Comparison of ENCODE assay signal across 9 cellular contexts in the genomic region with DNA sequence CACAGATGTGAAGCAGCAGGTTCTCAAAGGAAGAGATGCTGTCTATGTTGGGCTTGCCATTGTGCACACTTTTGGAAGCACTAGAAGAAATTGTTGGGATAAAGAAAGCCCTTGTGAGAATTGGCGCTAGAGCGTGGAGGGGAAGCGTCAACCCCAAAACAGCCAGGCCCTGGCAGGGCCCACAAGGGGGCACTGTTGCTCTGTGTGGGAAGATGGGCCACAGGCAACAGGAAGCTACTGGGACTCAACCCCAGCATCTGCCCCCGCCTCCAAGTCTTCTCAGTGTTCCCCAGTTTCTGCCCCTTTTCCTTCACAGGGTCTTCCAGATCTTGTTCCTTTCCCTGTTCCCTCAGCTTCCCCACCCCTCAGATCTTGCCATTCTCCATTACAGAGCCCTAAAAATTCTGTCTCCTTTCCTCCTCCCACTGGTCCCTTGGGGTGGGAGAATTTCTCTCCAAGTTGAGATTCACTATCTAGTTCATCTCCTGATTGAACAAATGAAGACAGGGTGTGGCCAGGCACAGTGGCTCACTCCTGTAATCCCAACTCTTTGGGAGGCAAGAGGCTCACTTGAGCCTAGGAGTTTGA.
DNase-seq lines count a peak whose midpoint lies in the region; ATAC-seq and TF ChIP-seq lines count a peak whose summit lies in the region.
"Had no signal": no experiment of that assay in that cellular context is flagged by ENCODE, and none has a peak within 500 bp of the region (broad histone marks: within the 10 kb centered on the region; RNA-seq: fewer than 3 reads in every experiment).

No MANE protein-coding gene starts in this region.

- POLR2A ChIA-PET in Caco-2 (lab: Charles Lee), result no interaction called here
- POLR2A ChIA-PET in activated B cell treated with CpG ODN at 0.5 μM for 24 hours (lab: Charles Lee), result no interaction called here

- H3K9me3 Mint-ChIP-seq in Caco-2 (ENCODE audit: unreplicated experiment), result no peaks in the 10 kb centered on the region
- H3K9me3 Mint-ChIP-seq in activated B cell treated with CpG ODN at 0.5 μM for 24 hours, result no peaks in the 10 kb centered on the region
- H3K9me3 Mint-ChIP-seq: T-helper 1 cell treated with Interleukin-12 subunit alpha and Interleukin-12 subunit beta and Interleukin-4 antibody, amounts not matched to agents 30 μg/mL and 1 μg/mL, for 36 hours had no signal

- H3K36me3 ChIP-seq in Caco-2 (ENCODE audit: control insufficient read depth, insufficient read depth, low read length), result no peaks in the 10 kb centered on the region
- no peaks in the 10 kb centered on the region for H3K36me3 ChIP-seq in MG63
- H3K36me3 ChIP-seq in left lung, result no peaks in the 10 kb centered on the region

- no peaks in the 10 kb centered on the region for H3K4me1 ChIP-seq in Caco-2
- no peaks in the 10 kb centered on the region for H3K4me1 ChIP-seq in left lung

- CTCF ChIA-PET in Caco-2 (lab: Charles Lee), result interaction anchor here (0.9 to 1.8 kb wide), 4 partner anchors 74 to 550 kb away, joined by 3 to 7 read pairs (median 5); no protein-coding TSS in a partner anchor
- CTCF ChIA-PET in activated B cell treated with CpG ODN at 0.5 μM for 24 hours (lab: Charles Lee), result interaction anchor here (0.7 kb wide), 2 partner anchors 95 to 1364 kb away, joined by 3 to 4 read pairs; no protein-coding TSS in a partner anchor

- TF ChIP-seq CTCF in Caco-2 (IDR thresholded peaks at IDR 0.05; ENCODE audit: insufficient read depth in 1 of 2, low read depth in 1 of 2, low read length in 1 of 2, severe bottlenecking in 1 of 2, unreplicated experiment in 1 of 2) (peak; percentile 54 to 78), activated B cell treated with CpG ODN at 0.5 μM for 24 hours (IDR thresholded peaks at IDR 0.05) (no peak), left lung (IDR thresholded peaks at IDR 0.05) (peak; percentile 59 to 76)

- H3K4me3 Mint-ChIP-seq in Caco-2 (ENCODE audit: unreplicated experiment), result no peak overlapping the region
- H3K4me3 Mint-ChIP-seq in activated B cell treated with CpG ODN at 0.5 μM for 24 hours, result no peak overlapping the region
- H3K4me3 Mint-ChIP-seq: T-helper 1 cell treated with Interleukin-12 subunit alpha and Interleukin-12 subunit beta and Interleukin-4 antibody, amounts not matched to agents 30 μg/mL and 1 μg/mL, for 36 hours had no signal

- H3K9me3 ChIP-seq in Caco-2 (no peaks in the 10 kb centered on the region), MG63 (no peaks in the 10 kb centered on the region), left lung (no peaks in the 10 kb centered on the region)

- H3K27me3 ChIP-seq in Caco-2 (replicated peaks; ENCODE audit: control insufficient read depth, insufficient read depth, low read length) (no peaks in the 10 kb centered on the region), MG63 (no peaks in the 10 kb centered on the region), left lung (no peaks in the 10 kb centered on the region)

- peak; percentile 49 to 65 for DNase-seq in Caco-2
- peak; percentile 46 for DNase-seq in MG63
- peak; percentile 27 for DNase-seq in activated B cell treated with CpG ODN at 0.5 μM for 24 hours
- peak; percentile 47 for DNase-seq in central memory CD4-positive, alpha-beta T cell
- peak; percentile 59 to 84 for DNase-seq in left lung
- DNase-seq in stimulated activated CD8-positive, alpha-beta memory T cell treated with anti-CD3 and anti-CD28 coated beads, Interleukin-12 subunit alpha, Interleukin-12 subunit beta, amount 100 ng/mL, for 1 hour (ENCODE audit: low read depth), result peak; percentile 30
- DNase-seq in cerebellum (ENCODE audit: low spot score), result no peak

- H3K27ac Mint-ChIP-seq in Caco-2 (ENCODE audit: unreplicated experiment) (no peak overlapping the region), activated B cell treated with CpG ODN at 0.5 μM for 24 hours (no peak overlapping the region)
- H3K27ac Mint-ChIP-seq: T-helper 1 cell treated with Interleukin-12 subunit alpha and Interleukin-12 subunit beta and Interleukin-4 antibody, amounts not matched to agents 30 μg/mL and 1 μg/mL, for 36 hours had no signal

- ATAC-seq in GM19463 (IDR thresholded peaks at IDR 0.05; ENCODE audit: unreplicated experiment), result peak; percentile 87
- no peak for ATAC-seq in activated B cell treated with CpG ODN at 0.5 μM for 24 hours (ENCODE audit: low read depth)
- ATAC-seq in left lung, result peak; percentile 98

- no peaks in the 10 kb centered on the region for H3K4me1 Mint-ChIP-seq in Caco-2 (ENCODE audit: low read depth, unreplicated experiment)
- no peaks in the 10 kb centered on the region for H3K4me1 Mint-ChIP-seq in activated B cell treated with CpG ODN at 0.5 μM for 24 hours

- H3K4me3 ChIP-seq in Caco-2 (ENCODE audit: low read depth, low read length) (no peak overlapping the region), MG63 (no peak overlapping the region), left lung (no peak overlapping the region)

- no peaks in the 10 kb centered on the region for H3K36me3 Mint-ChIP-seq in Caco-2 (ENCODE audit: insufficient read depth, unreplicated experiment)
- H3K36me3 Mint-ChIP-seq in activated B cell treated with CpG ODN at 0.5 μM for 24 hours (ENCODE audit: low read depth), result no peaks in the 10 kb centered on the region

- peaks cover 4% of the 10 kb centered on the region for H3K27me3 Mint-ChIP-seq in Caco-2 (ENCODE audit: insufficient read depth, unreplicated experiment)
- H3K27me3 Mint-ChIP-seq in activated B cell treated with CpG ODN at 0.5 μM for 24 hours, result peaks cover 2% of the 10 kb centered on the region

- intact Hi-C loops in Caco-2 (cut with micrococcal nuclease; ENCODE audit: unreplicated experiment), result loop anchor here (1.0 kb wide), 1 partner anchor 75 kb away; no protein-coding TSS in a partner anchor
- intact Hi-C loops in activated B cell treated with CpG ODN at 0.5 μM for 24 hours (cut with micrococcal nuclease), result loop anchor here (5.0 kb wide), 1 partner anchor 654 kb away; no protein-coding TSS in a partner anchor
- intact Hi-C loops in left lung (cut with DNase I), result loop anchor here in 1 of 2 donors (5.0 kb wide), 1 partner anchor 74 kb away; no protein-coding TSS in a partner anchor

- H3K27ac ChIP-seq in left lung, result no peak overlapping the region

- BruUV-seq in Caco-2 (replicated peaks; lab: Mats Ljungman, UMichigan), result no TSS peak
